Comparison of ENCODE assay signal across 23 cellular contexts in genomic region chr4:55170462-55170861, GRCh38.
"Had no signal": no experiment of that assay in that cellular context is flagged by ENCODE, and none has a peak within 500 bp of the region (broad histone marks: within the 10 kb centered on the region; RNA-seq: fewer than 3 reads in every experiment).

No MANE protein-coding gene starts in this region.

- DNase-seq: activated CD4-positive, alpha-beta T cell treated with anti-CD3 and anti-CD28 coated beads for 48 hours; activated CD4-positive, alpha-beta T cell treated with anti-CD3 and anti-CD28 coated beads, Interleukin-2, amount 50 U/mL, for 4 hours; activated CD8-positive, alpha-beta memory T cell treated with anti-CD3 and anti-CD28 coated beads, Interleukin-2, amount 50 U/mL, for 48 hours; activated CD8-positive, alpha-beta T cell treated with anti-CD3 and anti-CD28 coated beads, Interleukin-2, amount 10 ng/mL, durations not matched to agents 7 days and 5 days; activated naive CD4-positive, alpha-beta T cell treated with anti-CD3 and anti-CD28 coated beads, Interleukin-2, amount 50 U/mL, for 16 hours; activated naive CD8-positive, alpha-beta T cell treated with anti-CD3 and anti-CD28 coated beads, Interleukin-2, amount 10 ng/mL, durations not matched to agents 7 days and 5 days; activated T-cell treated with anti-CD3 and anti-CD28 coated beads, Interleukin-2, amount 50 U/mL, for 1 hour; adrenal gland; anterior cingulate cortex; cerebellar nuclear complex; NCI-H1092 treated with DMSO at 0.1 percent for 48 hours; NCI-H1417 treated with DMSO at 0.1 percent for 48 hours; NCI-H1694; NCI-H2029; NCI-H2107; NCI-H2171 treated with DMSO at 0.1 percent for 48 hours; NCI-H226; NCI-H526; SHP77 had no signal

- ATAC-seq: activated CD4-positive, CD25-positive, alpha-beta regulatory T cell treated with anti-CD3 and anti-CD28 coated beads, Interleukin-2, amount 50 U/mL, for 24 hours; activated CD8-positive, alpha-beta T cell treated with anti-CD3 and anti-CD28 coated beads, Interleukin-2, amount 10 ng/mL, durations not matched to agents 7 days and 5 days; SK-N-SH treated with all-trans-retinoic acid at 6 μM for 48 hours had no signal

- H3K27me3 ChIP-seq: adrenal gland, SJSA1 had no signal

- H3K9me3 ChIP-seq: adrenal gland, SJSA1 had no signal

- H3K27ac ChIP-seq: adrenal gland, SJSA1 had no signal

- FAIRE-seq: RCC 7860 had no signal

- H3K4me3 ChIP-seq: adrenal gland, SJSA1 had no signal

- H3K36me3 ChIP-seq: adrenal gland, SJSA1 had no signal

- H3K4me1 ChIP-seq: adrenal gland had no signal
